ENCODE assay signal across 33 cellular contexts in the genomic region with DNA sequence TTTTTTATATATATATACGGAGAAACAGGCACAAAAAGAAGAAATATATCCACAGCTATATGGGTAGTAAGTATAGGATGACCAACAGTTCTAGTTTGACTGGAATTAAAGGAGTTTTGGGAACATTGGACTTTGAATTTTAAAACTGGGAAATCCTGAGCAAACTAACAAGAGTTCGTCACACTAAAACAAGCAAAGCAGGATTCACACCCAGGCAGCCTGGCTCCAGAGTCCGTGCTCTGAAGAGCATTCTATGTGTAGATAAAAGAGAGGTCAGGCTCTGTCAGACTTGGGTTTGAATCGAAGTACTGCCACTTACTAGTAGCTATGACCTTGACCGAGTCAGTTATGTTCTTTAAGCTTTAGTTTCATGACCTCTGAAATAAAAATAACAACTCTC.
DNase-seq lines count a peak whose midpoint lies in the region; ATAC-seq, FAIRE-seq and TF ChIP-seq lines count a peak whose summit lies in the region.
"Had no signal": no experiment of that assay in that cellular context is flagged by ENCODE, and none has a peak within 500 bp of the region (broad histone marks: within the 10 kb centered on the region; RNA-seq: fewer than 3 reads in every experiment).

No MANE protein-coding gene starts in this region.

- TF ChIP-seq CTCF in liver (IDR thresholded peaks at IDR 0.05; ENCODE audit: low read depth, low read length, missing input control) (no peak), HepG2 (CRISPR knock-in tag; IDR thresholded peaks at IDR 0.05) (no peak), right lobe of liver (IDR thresholded peaks at IDR 0.05) (no peak), ovary (IDR thresholded peaks at IDR 0.05) (no peak)

- TF ChIP-seq EP300 in HepG2 (IDR thresholded peaks at IDR 0.05; ENCODE audit: low read depth in 2 of 2, low read length in 2 of 2) (no peak), HepG2 (CRISPR knock-in tag; IDR thresholded peaks at IDR 0.05; ENCODE audit: borderline replicate concordance) (no peak), ovary (IDR thresholded peaks at IDR 0.05) (no peak)

- in situ Hi-C loops in HepG2 (cut with HindIII; ENCODE audit: extremely low pct_ligation_motif_present, low pct_unique_long_range_greater_than_20kb) = no loop called here

- H2AFZ ChIP-seq in HepG2 (ENCODE audit: low read length) = no peak overlapping the region

- no TSS peak for BruUV-seq in HepG2 (replicated peaks; lab: Mats Ljungman, UMichigan)

- no peaks in the 10 kb centered on the region for H4K20me1 ChIP-seq in HepG2 (ENCODE audit: insufficient read depth, low read length)
- H4K20me1 ChIP-seq: BLaER1; BLaER1 treated with 17β-estradiol and CSF1 and Interleukin-3, amounts not matched to agents 10 nM and 100 nM had no signal

- no peak for FAIRE-seq in HepG2 (lab: Jason Lieb, UNC)
- FAIRE-seq: A204.1, A549, D721Med had no signal

- CTCF ChIA-PET in HepG2 (lab: Yijun Ruan, JAX; ENCODE audit: low intra/inter-chr PET ratio, low total read pairs) = no interaction called here

- H3K4me2 ChIP-seq in HepG2 (ENCODE audit: low read depth, low read length) = no peak overlapping the region
- H3K4me2 ChIP-seq: A549; BLaER1; BLaER1 treated with 17β-estradiol and CSF1 and Interleukin-3, amounts not matched to agents 10 nM and 100 nM had no signal

- no peaks in the 10 kb centered on the region for H3K36me3 ChIP-seq in liver (ENCODE audit: control insufficient read depth in 4 of 4, insufficient read depth in 3 of 4, low read depth in 1 of 4, low read length in 3 of 4)
- no peaks in the 10 kb centered on the region for H3K36me3 ChIP-seq in HepG2 (replicated peaks in 1 of 2; ENCODE audit: control insufficient read depth in 1 of 2, insufficient read depth in 2 of 2, low read length in 2 of 2)
- H3K36me3 ChIP-seq in right lobe of liver = no peaks in the 10 kb centered on the region
- H3K36me3 ChIP-seq in ovary = no peaks in the 10 kb centered on the region
- H3K36me3 ChIP-seq: BE2C; BLaER1; BLaER1 treated with 17β-estradiol and CSF1 and Interleukin-3, amounts not matched to agents 10 nM and 100 nM had no signal

- H3K27ac ChIP-seq in liver (ENCODE audit: low read depth in 1 of 2, low read length in 2 of 2) (no peak overlapping the region), HepG2 (ENCODE audit: extremely low read length, insufficient read depth, low read length) (no peak overlapping the region), right lobe of liver (no peak overlapping the region), ovary (no peak overlapping the region)
- H3K27ac ChIP-seq: 22Rv1; A549; BLaER1; BLaER1 treated with 17β-estradiol and CSF1 and Interleukin-3, amounts not matched to agents 10 nM and 100 nM; C4-2B had no signal

- DNase-seq in HepG2 (ENCODE audit: low spot score) (no peak), left lobe of liver (ENCODE audit: low spot score) (peak; percentile 62), right lobe of liver (peak; percentile 30 to 65 (median 65)), ovary (no peak)
- DNase-seq in stimulated activated naive CD8-positive, alpha-beta T cell treated with anti-CD3 and anti-CD28 coated beads, Interleukin-15, Interleukin-2, amounts not matched to agents 100 U/mL and 50 U/mL, for 24 hours = no peak
- DNase-seq: 8988T; ACHN; AML-193; BE2C; C1 segment of cervical spinal cord; Caco-2; Calu3; CD4-positive, alpha-beta memory T cell; CD4-positive, alpha-beta T cell; CD4-positive, CD25-positive, alpha-beta regulatory T cell; CD8-positive, alpha-beta memory T cell; CD8-positive, alpha-beta T cell; COR-L47; DMS 273 treated with DMSO at 0.1 percent for 48 hours; DMS153; DMS53; DMS79; DMS79 treated with DMSO at 0.1 percent for 48 hours; DND-41; EL had no signal

- POLR2A ChIA-PET in HepG2 (lab: Yijun Ruan, JAX) = no interaction called here

- TF ChIP-seq POLR2A in HepG2 (IDR thresholded peaks at IDR 0.05; ENCODE audit: insufficient read depth in 1 of 2, low read depth in 2 of 2, low read length in 2 of 2) (no peak), right lobe of liver (IDR thresholded peaks at IDR 0.05) (no peak), ovary (IDR thresholded peaks at IDR 0.05) (no peak)

- TF ChIP-seq RAD21 in liver (IDR thresholded peaks at IDR 0.05) (no peak), HepG2 (CRISPR knock-in tag; IDR thresholded peaks at IDR 0.05) (no peak)

- H3K9ac ChIP-seq in liver (ENCODE audit: low read depth in 1 of 2, low read length in 2 of 2) (no peak overlapping the region), HepG2 (ENCODE audit: insufficient read depth, low read depth, low read length) (no peak overlapping the region)
- H3K9ac ChIP-seq: BLaER1; BLaER1 treated with 17β-estradiol and CSF1 and Interleukin-3, amounts not matched to agents 10 nM and 100 nM had no signal

- H3K4me3 ChIP-seq in liver (ENCODE audit: low read depth in 1 of 3, low read length in 3 of 3) (no peak overlapping the region), HepG2 (replicated peaks in 1 of 3; ENCODE audit: insufficient read depth in 1 of 3, low read depth in 2 of 3, low read length in 3 of 3) (no peak overlapping the region), right lobe of liver (no peak overlapping the region), ovary (no peak overlapping the region)
- H3K4me3 ChIP-seq: A549; BLaER1; BLaER1 treated with 17β-estradiol and CSF1 and Interleukin-3, amounts not matched to agents 10 nM and 100 nM had no signal

- intact Hi-C loops in HepG2 (cut with micrococcal nuclease; ENCODE audit: unreplicated experiment) (no loop called here), right lobe of liver (cut with DNase I) (no loop called here), ovary (cut with DNase I) (no loop called here)

- ATAC-seq in HepG2 = no peak
- peak; percentile 90 for ATAC-seq in left lobe of liver
- peak; percentile 75 to 90 (median 86) for ATAC-seq in right lobe of liver
- ATAC-seq in stimulated activated naive CD8-positive, alpha-beta T cell treated with anti-CD3 and anti-CD28 coated beads, Interleukin-15, Interleukin-2, amounts not matched to agents 100 U/mL and 50 U/mL, for 24 hours = no peak
- ATAC-seq: A549; CD8-positive, alpha-beta T cell had no signal

- no peaks in the 10 kb centered on the region for H3K79me2 ChIP-seq in HepG2 (ENCODE audit: insufficient read depth, low read length)

- no peaks in the 10 kb centered on the region for H3K27me3 ChIP-seq in liver (ENCODE audit: control insufficient read depth in 4 of 4, insufficient read depth in 4 of 4, low read length in 3 of 4)
- H3K27me3 ChIP-seq in HepG2 (ENCODE audit: control insufficient read depth in 1 of 2, insufficient read depth in 2 of 2, low read length in 2 of 2) = 0 out of 5 replicates have a peak, but pooled peaks cover 0 to 3% of the 10 kb centered on the region in 2 experiments
- H3K27me3 ChIP-seq in right lobe of liver = no peaks in the 10 kb centered on the region
- H3K27me3 ChIP-seq in ovary = no peaks in the 10 kb centered on the region
- H3K27me3 ChIP-seq: BLaER1; BLaER1 treated with 17β-estradiol and CSF1 and Interleukin-3, amounts not matched to agents 10 nM and 100 nM had no signal

- 41% methylated on average over 5 of the region's 5 CpGs for WGBS in liver
- WGBS in HepG2 (ENCODE audit: low lambda C conversion rate) = 7% methylated on average over 5 of the region's 5 CpGs
- 36% methylated on average over 5 of the region's 5 CpGs for WGBS in right lobe of liver (ENCODE audit: insufficient coverage, low coverage, low lambda C conversion rate, missing lambda C conversion rate)
- 45 to 57% (median 56%) methylated on average over 5 of the region's 5 CpGs for WGBS in ovary, 3 donors

- H3K9me3 ChIP-seq in liver (ENCODE audit: control insufficient read depth in 4 of 4, low read length in 3 of 4) = no peaks in the 10 kb centered on the region
- H3K9me3 ChIP-seq in HepG2 (ENCODE audit: low read length) = no peaks in the 10 kb centered on the region
- H3K9me3 ChIP-seq in right lobe of liver = no peaks in the 10 kb centered on the region
- H3K9me3 ChIP-seq in ovary = no peaks in the 10 kb centered on the region
- H3K9me3 ChIP-seq: A549; BE2C; BLaER1; BLaER1 treated with 17β-estradiol and CSF1 and Interleukin-3, amounts not matched to agents 10 nM and 100 nM; Caco-2 had no signal

- H3K4me1 ChIP-seq in liver (ENCODE audit: control insufficient read depth in 4 of 4, insufficient read depth in 4 of 4, low read length in 3 of 4) (peaks cover 0 to 6% (median 2%) of the 10 kb centered on the region in 4 donors), HepG2 (ENCODE audit: insufficient read depth, low read length) (no peaks in the 10 kb centered on the region), right lobe of liver (peaks cover 0 to 20% (median 0%) of the 10 kb centered on the region in 4 donors), ovary (ENCODE audit: insufficient read depth) (no peaks in the 10 kb centered on the region)
- H3K4me1 ChIP-seq: A549; BE2C; BLaER1; BLaER1 treated with 17β-estradiol and CSF1 and Interleukin-3, amounts not matched to agents 10 nM and 100 nM; Caco-2 had no signal

TF ChIP-seq in liver, 16 proteins besides CTCF, POLR2A, EP300 and RAD21 (continues in another document):
- TF ChIP-seq RXRA (IDR thresholded peaks at IDR 0.05) (peak in 1 of 2 donors; percentile 69), ATF3 (IDR thresholded peaks at IDR 0.05) (no peak), TAF1 (conservative IDR thresholded peaks at IDR 0.05) (no peak), FOXA2 (IDR thresholded peaks at IDR 0.05) (no peak)
- TF ChIP-seq, protein P1, sequence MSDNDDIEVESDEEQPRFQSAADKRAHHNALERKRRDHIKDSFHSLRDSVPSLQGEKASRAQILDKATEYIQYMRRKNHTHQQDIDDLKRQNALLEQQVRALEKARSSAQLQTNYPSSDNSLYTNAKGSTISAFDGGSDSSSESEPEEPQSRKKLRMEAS (IDR thresholded peaks at IDR 0.05) = no peak

TF ChIP-seq in HepG2, 621 proteins besides CTCF, POLR2A, EP300 and RAD21 (continues in another document):
- TF ChIP-seq ZMYM3 (CRISPR knock-in tag; IDR thresholded peaks at IDR 0.05) (no peak), ZBTB7B (CRISPR knock-in tag; IDR thresholded peaks at IDR 0.05) (no peak), HIVEP1 (CRISPR knock-in tag; IDR thresholded peaks at IDR 0.05) (no peak), ZNF775 (CRISPR knock-in tag; IDR thresholded peaks at IDR 0.05; ENCODE audit: borderline replicate concordance) (no peak), ASH2L (IDR thresholded peaks at IDR 0.05; ENCODE audit: insufficient read length, low read depth, low read length) (no peak), ZNF143 (CRISPR knock-in tag; IDR thresholded peaks at IDR 0.05) (no peak)

Comparison
In these comparisons a context has a peak if more than half of its experiments do, and no peak if none do; other contexts are left out.
1. ATAC-seq: peak in left lobe of liver (single experiment) and right lobe of liver (4 of 4); none in HepG2 (single experiment) and stimulated activated naive CD8-positive, alpha-beta T cell treated with anti-CD3 and anti-CD28 coated beads, Interleukin-15, Interleukin-2, amounts not matched to agents 100 U/mL and 50 U/mL, for 24 hours (single experiment).
2. DNase-seq: peak in left lobe of liver (single experiment) and right lobe of liver (3 of 3); none in HepG2 (single experiment), ovary (0 of 5) and stimulated activated naive CD8-positive, alpha-beta T cell treated with anti-CD3 and anti-CD28 coated beads, Interleukin-15, Interleukin-2, amounts not matched to agents 100 U/mL and 50 U/mL, for 24 hours (single experiment).